Comparison of ENCODE assay signal across 8 cellular contexts in the genomic region with DNA sequence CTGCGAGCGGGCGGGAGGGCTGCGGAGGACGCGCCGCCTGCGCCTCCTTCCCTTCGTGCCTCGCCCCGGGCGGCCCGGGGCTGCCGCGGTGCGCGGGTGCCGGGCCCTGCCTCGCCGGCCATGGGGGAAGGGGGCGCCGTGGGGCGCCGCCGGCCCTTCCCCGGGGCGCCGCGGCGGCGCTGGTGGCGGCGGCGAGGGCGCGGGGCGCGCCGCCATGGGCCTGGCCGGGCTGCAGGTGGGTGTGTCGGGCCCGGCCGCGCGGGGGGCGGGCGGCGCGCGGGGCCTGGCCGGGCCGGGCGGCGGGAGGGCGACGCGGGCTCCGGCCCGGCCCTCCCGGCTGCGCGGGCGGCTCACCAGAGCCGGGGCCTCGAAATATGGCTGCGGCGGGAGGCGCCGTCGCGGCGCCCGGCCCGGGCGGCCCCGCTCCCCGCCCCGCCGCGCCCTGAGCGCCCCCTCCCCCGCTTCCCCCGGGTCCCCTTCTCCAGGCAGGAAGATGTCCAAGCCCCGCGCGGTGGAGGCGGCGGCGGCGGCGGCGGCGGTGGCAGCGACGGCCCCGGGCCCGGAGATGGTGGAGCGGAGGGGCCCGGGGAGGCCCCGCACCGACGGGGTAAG. TPM values are rescaled to one million over a fixed set of nuclear protein-coding genes. Genes with fewer than 3 reads are reported as not detected.
A peak's percentile ranks its signal among the peaks of the same experiment; 100 is the strongest.
DNase-seq lines count a peak whose midpoint lies in the region; ATAC-seq and TF ChIP-seq lines count a peak whose summit lies in the region.

No MANE protein-coding gene starts in this region.

- no peaks in the 10 kb centered on the region for H3K27me3 Mint-ChIP-seq in dendritic cell treated with granulocyte-macrophage colony-stimulating factor and Interleukin-4, amounts not matched to agents 40 ng/mL and 50 ng/mL, for 4 days

- no peak overlapping the region for H2AFZ ChIP-seq in osteoblast (ENCODE audit: low read length)

- no peak for DNase-seq in GM12865 (ENCODE audit: low read depth)
- peak; percentile 93 for DNase-seq in osteoblast (ENCODE audit: insufficient read length, low spot score, missing footprints)
- no peak for DNase-seq in SW 1271 (lab: John Stamatoyannopoulos, UW)
- no peak for DNase-seq in stimulated activated naive CD8-positive, alpha-beta T cell treated with anti-CD3 and anti-CD28 coated beads, Interleukin-15, Interleukin-2, amounts not matched to agents 100 U/mL and 50 U/mL, for 24 hours

- no peak overlapping the region for H3K4me2 ChIP-seq in osteoblast (ENCODE audit: insufficient read depth, low read length)

- peaks cover 16% of the 10 kb centered on the region for H4K20me1 ChIP-seq in osteoblast (ENCODE audit: insufficient read depth, low read length)

- intact Hi-C loops in dendritic cell treated with granulocyte-macrophage colony-stimulating factor and Interleukin-4, amounts not matched to agents 40 ng/mL and 50 ng/mL, for 4 days (cut with micrococcal nuclease) = loop anchor here (1.0 to 5.0 kb wide), 2 partner anchors 24 to 193 kb away; a partner anchor contains a TSS

- H3K36me3 ChIP-seq in osteoblast (ENCODE audit: insufficient read depth, low read length) = peaks cover 30% of the 10 kb centered on the region

- ATAC-seq in HG03066 (IDR thresholded peaks at IDR 0.05; ENCODE audit: low read depth, unreplicated experiment) = peak; percentile 12
- no peak for ATAC-seq in HG02642 (IDR thresholded peaks at IDR 0.05; ENCODE audit: poor library complexity, unreplicated experiment)
- ATAC-seq in stimulated activated naive CD8-positive, alpha-beta T cell treated with anti-CD3 and anti-CD28 coated beads, Interleukin-15, Interleukin-2, amounts not matched to agents 100 U/mL and 50 U/mL, for 24 hours = no peak
- ATAC-seq in GM21576 (IDR thresholded peaks at IDR 0.05; ENCODE audit: unreplicated experiment) = no peak

- H3K27ac Mint-ChIP-seq in dendritic cell treated with granulocyte-macrophage colony-stimulating factor and Interleukin-4, amounts not matched to agents 40 ng/mL and 50 ng/mL, for 4 days = peak overlapping the region; percentile 87

- peaks cover 27% of the 10 kb centered on the region for H3K4me1 ChIP-seq in osteoblast (ENCODE audit: insufficient read depth, low read length)

- peaks cover 52% of the 10 kb centered on the region for H3K4me1 Mint-ChIP-seq in dendritic cell treated with granulocyte-macrophage colony-stimulating factor and Interleukin-4, amounts not matched to agents 40 ng/mL and 50 ng/mL, for 4 days (ENCODE audit: low read depth)

- no peaks in the 10 kb centered on the region for H3K27me3 ChIP-seq in osteoblast (ENCODE audit: insufficient read depth, low read length)

- peaks cover 45% of the 10 kb centered on the region for H3K36me3 Mint-ChIP-seq in dendritic cell treated with granulocyte-macrophage colony-stimulating factor and Interleukin-4, amounts not matched to agents 40 ng/mL and 50 ng/mL, for 4 days (ENCODE audit: low read depth)

- H3K9me3 Mint-ChIP-seq in dendritic cell treated with granulocyte-macrophage colony-stimulating factor and Interleukin-4, amounts not matched to agents 40 ng/mL and 50 ng/mL, for 4 days = no peaks in the 10 kb centered on the region

- no peak overlapping the region for H3K4me3 Mint-ChIP-seq in dendritic cell treated with granulocyte-macrophage colony-stimulating factor and Interleukin-4, amounts not matched to agents 40 ng/mL and 50 ng/mL, for 4 days

- no peak overlapping the region for H3K27ac ChIP-seq in osteoblast (ENCODE audit: low read depth, low read length)

- H3K79me2 ChIP-seq in osteoblast (ENCODE audit: insufficient read depth, low read length) = peaks cover 82% of the 10 kb centered on the region

- H3K9me3 ChIP-seq in osteoblast (ENCODE audit: low read depth, low read length) = no peaks in the 10 kb centered on the region

- H3K4me3 ChIP-seq in GM12865 (ENCODE audit: low read depth, low read length) = peak overlapping the region; percentile 86
- H3K4me3 ChIP-seq in osteoblast (ENCODE audit: insufficient read depth, low read length) = peak overlapping the region; percentile 77

- TF ChIP-seq CTCF in GM12865 (IDR thresholded peaks at IDR 0.05; ENCODE audit: insufficient read depth, low read depth, low read length, missing control alignments) (no peak), osteoblast (IDR thresholded peaks at IDR 0.05; ENCODE audit: extremely low read depth, low read depth, low read length) (no peak)

RNA-seq across cellular contexts. Expression of a gene that starts 5.1 kb away (rescaled TPM):
- 49.6 and 51.0 TPM in 2 replicates for total RNA-seq in osteoblast

RNA-seq across cellular contexts. Expression of a gene that starts 24.4 kb away (rescaled TPM):
- 28.6 and 30.4 TPM in 2 replicates for total RNA-seq in osteoblast

RNA-seq across cellular contexts. Expression of a gene that starts 47.4 kb away (rescaled TPM):
- 5.1 and 5.3 TPM in 2 replicates for total RNA-seq in osteoblast
